8 cellular contexts compared by ENCODE assay signal in the genomic region with DNA sequence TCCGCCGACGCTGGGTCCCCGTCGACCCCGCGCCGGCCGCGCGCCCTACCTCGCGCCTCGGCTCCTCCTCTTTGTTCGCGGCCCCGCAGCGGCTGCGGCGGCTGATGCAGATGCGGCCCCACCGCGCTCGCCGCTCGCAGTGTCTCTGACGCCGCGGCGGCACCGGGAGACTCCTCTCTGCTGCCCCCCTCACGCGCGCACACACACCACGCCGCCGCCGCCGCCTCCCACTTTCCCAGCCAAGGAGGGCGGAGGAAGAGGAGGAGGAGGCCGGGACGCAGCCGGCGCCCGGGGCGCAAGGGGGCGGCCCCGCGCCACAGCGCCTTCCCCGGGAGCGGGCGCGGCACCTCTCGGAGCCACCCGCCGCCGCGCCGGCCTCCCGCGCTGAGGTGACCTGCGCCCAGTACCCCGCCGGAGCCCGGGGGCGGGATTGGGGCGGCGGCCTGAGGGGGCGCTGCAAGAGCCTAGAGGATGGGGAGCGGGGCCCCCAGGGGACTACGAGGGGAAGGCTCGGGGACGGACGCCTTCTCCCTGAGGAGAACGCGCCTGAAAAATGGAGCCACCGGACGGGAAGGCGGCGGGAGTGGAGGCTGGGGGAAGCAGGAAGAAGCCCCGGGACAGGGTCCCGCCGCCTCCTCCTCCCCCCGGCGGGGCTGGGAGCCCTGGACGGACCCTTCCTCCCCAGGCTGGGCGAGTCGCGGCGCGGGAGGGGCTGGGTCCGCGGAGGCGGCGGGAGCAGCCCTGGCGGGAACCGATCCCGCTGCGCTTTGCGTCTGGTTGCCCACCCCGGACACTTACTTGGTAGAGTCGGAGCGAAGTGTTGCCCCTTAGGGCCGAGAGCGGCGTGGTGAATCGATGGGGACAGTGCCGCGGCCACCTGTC. TPM values are rescaled to one million over a fixed set of nuclear protein-coding genes. Genes with fewer than 3 reads are reported as not detected.
A peak's percentile ranks its signal among the peaks of the same experiment; 100 is the strongest.
DNase-seq lines count a peak whose midpoint lies in the region; ATAC-seq and TF ChIP-seq lines count a peak whose summit lies in the region.

A gene (minus strand): TSS at position 147 of the 882 bp plus-strand sequence. CDS start 1,744 bp downstream, outside the sequence.

- peak within 1 kb of the TSS in 3 of 4 donors; percentile 34 to 68 (median 64) for H3K4me3 Mint-ChIP-seq in CD4-positive, CD25-positive, alpha-beta regulatory T cell
- H3K4me3 Mint-ChIP-seq in natural killer cell, result peak within 1 kb of the TSS; percentile 82

- in situ Hi-C loops in transverse colon (cut with MboI; ENCODE audit: low pct_ligation_motif_present in 1 of 4, low pct_unique_long_range_greater_than_20kb in 1 of 4, low sequenced_read_pairs in 3 of 4), result no loop called here

- no peaks in the 10 kb centered on the region for H3K36me3 ChIP-seq in CD4-positive, CD25-positive, alpha-beta regulatory T cell (ENCODE audit: control insufficient read depth, insufficient read depth, low read length)
- H3K36me3 ChIP-seq in transverse colon, result no peaks in the 10 kb centered on the region

- H3K4me1 Mint-ChIP-seq in CD4-positive, CD25-positive, alpha-beta regulatory T cell, result peaks cover 0 to 13% (median 2%) of the 10 kb centered on the region in 4 donors
- H3K4me1 Mint-ChIP-seq in natural killer cell, result peaks cover 0 to 17% of the 10 kb centered on the region in 2 donors

- DNase-seq in CD4-positive, CD25-positive, alpha-beta regulatory T cell, result peak in 1 of 3 donors; percentile 27
- DNase-seq in NCI-H2196 treated with DMSO at 0.1 percent for 48 hours (lab: John Stamatoyannopoulos, UW; ENCODE audit: unreplicated experiment) (peak; percentile 8), fibroblast of the conjunctiva (ENCODE audit: low read depth) (peak; percentile 60), natural killer cell (peak; percentile 26), transverse colon (peak; percentile 88)
- peak; percentile 71 for DNase-seq in activated CD8-positive, alpha-beta memory T cell treated with anti-CD3 and anti-CD28 coated beads, Interleukin-2, amount 50 U/mL, for 48 hours

- peaks cover 28% of the 10 kb centered on the region for H3K27me3 ChIP-seq in CD4-positive, CD25-positive, alpha-beta regulatory T cell (ENCODE audit: control insufficient read depth, insufficient read depth, low read length)
- H3K27me3 ChIP-seq in transverse colon, result no peaks in the 10 kb centered on the region

- H3K27ac Mint-ChIP-seq in CD4-positive, CD25-positive, alpha-beta regulatory T cell, result no peak within 1 kb of the TSS
- no peak within 1 kb of the TSS for H3K27ac Mint-ChIP-seq in natural killer cell

- no peak within 1 kb of the TSS for H3K27ac ChIP-seq in CD4-positive, CD25-positive, alpha-beta regulatory T cell (ENCODE audit: insufficient read depth, low read length, poor library complexity, severe bottlenecking)
- H3K27ac ChIP-seq in transverse colon, result peak within 1 kb of the TSS; percentile 90 to 97 (median 94)

- no peak within 1 kb of the TSS for H3K4me3 ChIP-seq in CD4-positive, CD25-positive, alpha-beta regulatory T cell (ENCODE audit: low read depth, low read length)
- peak within 1 kb of the TSS; percentile 73 to 96 (median 80) for H3K4me3 ChIP-seq in transverse colon

- peak; percentile 91 for TF ChIP-seq POLR2A in transverse colon (IDR thresholded peaks at IDR 0.05)

- WGBS in transverse colon (ENCODE audit: low coverage in 1 of 2), 2 donors, result 0 to 1% methylated on average over 14 to 61 of the region's 110 CpGs

- H3K4me1 ChIP-seq in CD4-positive, CD25-positive, alpha-beta regulatory T cell (ENCODE audit: control insufficient read depth, insufficient read depth, low read length, poor library complexity, severe bottlenecking), result peaks cover 11% of the 10 kb centered on the region
- peaks cover 5 to 51% (median 24%) of the 10 kb centered on the region in 4 donors for H3K4me1 ChIP-seq in transverse colon

- peaks cover 63% of the 10 kb centered on the region for H3K27me3 Mint-ChIP-seq in CD4-positive, CD25-positive, alpha-beta regulatory T cell
- peaks cover 25 to 31% of the 10 kb centered on the region in 2 donors for H3K27me3 Mint-ChIP-seq in natural killer cell (ENCODE audit: low read depth in 2 of 2)

- no peaks in the 10 kb centered on the region for H3K9me3 ChIP-seq in CD4-positive, CD25-positive, alpha-beta regulatory T cell (ENCODE audit: control insufficient read depth in 2 of 2, low read length in 2 of 2)
- H3K9me3 ChIP-seq in transverse colon, result no peaks in the 10 kb centered on the region

- peak; percentile 18 for TF ChIP-seq CTCF in natural killer cell (IDR thresholded peaks at IDR 0.05)
- TF ChIP-seq CTCF in transverse colon (IDR thresholded peaks at IDR 0.05), result peak in 2 of 5 experiments; percentile 15 to 24

- intact Hi-C loops in natural killer cell (cut with micrococcal nuclease), result no loop called here
- intact Hi-C loops in transverse colon (cut with DNase I; ENCODE audit: low total_unique reads), result loop anchor here (10.0 kb wide), 1 partner anchor 224 kb away; no protein-coding TSS in a partner anchor

- no peak for TF ChIP-seq EP300 in transverse colon (IDR thresholded peaks at IDR 0.05; ENCODE audit: low read depth)

- ATAC-seq in CD4-positive, CD25-positive, alpha-beta regulatory T cell (ENCODE audit: low read depth in 2 of 2), result peak; percentile 19 to 41
- peak; percentile 67 for ATAC-seq in GM18867 (IDR thresholded peaks at IDR 0.05; ENCODE audit: unreplicated experiment)
- peak; percentile 63 for ATAC-seq in HG03039 (IDR thresholded peaks at IDR 0.05; ENCODE audit: unreplicated experiment)
- ATAC-seq in natural killer cell, result peak; percentile 70 to 76 (median 74)

- H3K36me3 Mint-ChIP-seq in CD4-positive, CD25-positive, alpha-beta regulatory T cell, result no peaks in the 10 kb centered on the region
- H3K36me3 Mint-ChIP-seq in natural killer cell, result no peaks in the 10 kb centered on the region

- H3K9me3 Mint-ChIP-seq in CD4-positive, CD25-positive, alpha-beta regulatory T cell, result peaks cover 0 to 4% (median 0%) of the 10 kb centered on the region in 7 donors
- H3K9me3 Mint-ChIP-seq in natural killer cell, result no peaks in the 10 kb centered on the region

RNA-seq across cellular contexts. Expression of the gene that starts here (rescaled TPM):
- total RNA-seq in CD4-positive, CD25-positive, alpha-beta regulatory T cell, result 0.69 TPM
- not detected for polyA plus RNA-seq in CD4-positive, CD25-positive, alpha-beta regulatory T cell
- total RNA-seq in natural killer cell (1 to 10 TPM in 2 of 3 donors, under 1 TPM in 1; 0.54 to 2.4 (median 1.6) TPM), transverse colon (10 to 100 TPM; 49.0 to 63.4 (median 54.3) TPM)

Comparison
In these comparisons a context has a peak if more than half of its experiments do, and no peak if none do; other contexts are left out.
1. RNA of the gene that starts here (total RNA-seq): 49.0 to 63.4 TPM in transverse colon; 0.54 to 2.4 TPM in natural killer cell and 0.69 TPM in CD4-positive, CD25-positive, alpha-beta regulatory T cell (single experiment); every median in the first group is over 10 times any median in the second.
2. Peak in ATAC-seq in CD4-positive, CD25-positive, alpha-beta regulatory T cell; RNA of the gene not detected or under 1 TPM.
3. Peak in every context shown above with its lines, with median percentiles within 50 percentile points of each other: ATAC-seq.